9 cellular contexts compared by ENCODE assay signal in genomic region chr20:45306431-45306982, GRCh38. TPM values are rescaled to one million over a fixed set of nuclear protein-coding genes. Genes with fewer than 3 reads are reported as not detected.
A peak's percentile ranks its signal among the peaks of the same experiment; 100 is the strongest.
DNase-seq lines count a peak whose midpoint lies in the region; ATAC-seq and TF ChIP-seq lines count a peak whose summit lies in the region.
"Had no signal": no experiment of that assay in that cellular context is flagged by ENCODE, and none has a peak within 500 bp of the region (broad histone marks: within the 10 kb centered on the region; RNA-seq: fewer than 3 reads in every experiment).

TSS of gene RBPJL (plus strand) at chr20:45306840. CDS start at chr20:45306923, 83 bp downstream.

- H3K27me3 Mint-ChIP-seq in nephron progenitor cell (ENCODE audit: low read depth, poor library complexity) = peaks cover 60% of the 10 kb centered on the region

- H3K27ac Mint-ChIP-seq in nephron progenitor cell = no peak within 1 kb of the TSS

- H3K9me3 Mint-ChIP-seq in nephron progenitor cell = peaks cover 6% of the 10 kb centered on the region

- H3K4me1 Mint-ChIP-seq in nephron progenitor cell = peaks cover 36% of the 10 kb centered on the region

- H3K4me3 Mint-ChIP-seq in nephron progenitor cell = no peak within 1 kb of the TSS

- H3K36me3 ChIP-seq in GM06990 (ENCODE audit: control insufficient read depth, insufficient read depth, low read length) (no peaks in the 10 kb centered on the region), brain microvascular endothelial cell (replicated peaks) (no peaks in the 10 kb centered on the region), SJCRH30 (no peaks in the 10 kb centered on the region)

- no peak within 1 kb of the TSS for H3K27ac ChIP-seq in brain microvascular endothelial cell
- no peak within 1 kb of the TSS for H3K27ac ChIP-seq in SJCRH30

- H3K27me3 ChIP-seq in GM06990 (replicated peaks; ENCODE audit: control insufficient read depth, insufficient read depth, low read length) (no peaks in the 10 kb centered on the region; the same call in none of the 2 replicates), brain microvascular endothelial cell (replicated peaks) (no peaks in the 10 kb centered on the region), SJCRH30 (peaks cover 15% of the 10 kb centered on the region)

- no peak within 1 kb of the TSS for H3K4me3 ChIP-seq in GM06990 (replicated peaks; ENCODE audit: low read depth, low read length)
- H3K4me3 ChIP-seq in brain microvascular endothelial cell (ENCODE audit: low read depth, low read length) = no peak within 1 kb of the TSS
- no peak within 1 kb of the TSS for H3K4me3 ChIP-seq in SJCRH30

- DNase-seq in GM06990 (ENCODE audit: extremely low read depth, insufficient read length) (no peak), T follicular helper cell (ENCODE audit: low read depth) (peak; percentile 26), brain microvascular endothelial cell (no peak), nephron progenitor cell (peak; percentile 64), hippocampal formation (lab: John Stamatoyannopoulos, UW) (no peak), SJCRH30 (no peak)

- in situ Hi-C loops in brain microvascular endothelial cell (cut with HindIII; ENCODE audit: low pct_ligation_motif_present, low sequenced_read_pairs) = no loop called here

- ATAC-seq in HG02840 (IDR thresholded peaks at IDR 0.05; ENCODE audit: low FRiP score, unreplicated experiment) (no peak), HG02759 (IDR thresholded peaks at IDR 0.05; ENCODE audit: unreplicated experiment) (no peak)

- no peaks in the 10 kb centered on the region for H3K9me3 ChIP-seq in SJCRH30 (replicated peaks)

- no peaks in the 10 kb centered on the region for H3K36me3 Mint-ChIP-seq in nephron progenitor cell (ENCODE audit: low read depth)

- no peaks in the 10 kb centered on the region; the same call in 1 of the 2 replicates for H3K4me1 ChIP-seq in SJCRH30

- TF ChIP-seq CTCF in GM06990 (IDR thresholded peaks at IDR 0.05; ENCODE audit: insufficient read depth, low read length, poor library complexity, severe bottlenecking) (peak; percentile 79), brain microvascular endothelial cell (IDR thresholded peaks at IDR 0.05; ENCODE audit: low read depth, low read length, missing control alignments) (peak; percentile 87), nephron progenitor cell (IDR thresholded peaks at IDR 0.05) (peak; percentile 82)

RNA-seq across cellular contexts. Expression of gene RBPJL, which starts in this region (rescaled TPM):
- total RNA-seq in SJCRH30 (2014; rRNA removed; shearing (Covaris generic)) = not detected in 2 replicates
- total RNA-seq: M059J had no signal

Comparison
In these comparisons a context has a peak if more than half of its experiments do, and no peak if none do; other contexts are left out.
1. DNase-seq: peak in T follicular helper cell (single experiment) and nephron progenitor cell (single experiment); none in GM06990 (single experiment), brain microvascular endothelial cell (single experiment), hippocampal formation (0 of 2) and SJCRH30 (0 of 2).
2. Peak in every context shown above with its lines, with median percentiles within 50 percentile points of each other: CTCF ChIP-seq.